8 cellular contexts compared by ENCODE assay signal in the genomic region with DNA sequence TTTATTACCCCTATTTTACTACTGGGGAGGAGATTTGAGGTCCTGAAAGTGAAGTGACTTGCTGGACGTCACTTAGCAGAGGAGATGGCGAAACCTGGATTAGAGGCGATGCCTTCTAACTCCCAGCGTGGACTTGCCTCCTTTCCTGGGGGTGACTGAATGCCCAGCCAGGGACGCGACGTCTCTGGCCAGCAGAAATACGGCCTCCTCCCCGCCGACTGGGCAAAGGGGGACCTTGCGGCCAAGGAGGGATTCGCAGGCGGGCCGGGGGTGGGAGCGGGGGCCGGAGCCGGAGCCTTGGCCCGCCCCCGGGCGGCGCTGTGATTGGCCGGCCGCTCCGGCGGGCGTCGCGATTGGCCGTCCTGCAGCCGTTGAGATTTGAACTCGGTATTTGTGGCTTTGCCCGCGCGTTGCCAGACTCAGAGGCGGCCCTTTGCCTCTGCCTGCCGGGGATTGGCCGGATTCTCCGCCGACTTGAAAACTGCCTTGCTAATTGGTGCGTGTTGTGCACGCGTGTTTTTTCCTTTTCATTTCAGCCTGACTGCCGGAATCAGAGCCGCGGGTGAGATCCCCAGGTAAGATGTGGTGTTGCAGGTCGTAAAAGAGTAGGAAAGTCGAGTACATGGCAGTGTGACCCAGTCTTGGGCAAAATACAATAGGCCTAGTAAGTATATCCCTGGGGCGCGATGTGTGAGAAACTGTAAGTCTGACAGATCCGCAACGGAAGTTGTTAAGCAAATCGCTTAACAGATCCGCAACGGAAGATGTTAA. TPM values are rescaled to one million over a fixed set of nuclear protein-coding genes. Genes with fewer than 3 reads are reported as not detected.
DNase-seq lines count a peak whose midpoint lies in the region; ATAC-seq and TF ChIP-seq lines count a peak whose summit lies in the region.

A gene with protein sequence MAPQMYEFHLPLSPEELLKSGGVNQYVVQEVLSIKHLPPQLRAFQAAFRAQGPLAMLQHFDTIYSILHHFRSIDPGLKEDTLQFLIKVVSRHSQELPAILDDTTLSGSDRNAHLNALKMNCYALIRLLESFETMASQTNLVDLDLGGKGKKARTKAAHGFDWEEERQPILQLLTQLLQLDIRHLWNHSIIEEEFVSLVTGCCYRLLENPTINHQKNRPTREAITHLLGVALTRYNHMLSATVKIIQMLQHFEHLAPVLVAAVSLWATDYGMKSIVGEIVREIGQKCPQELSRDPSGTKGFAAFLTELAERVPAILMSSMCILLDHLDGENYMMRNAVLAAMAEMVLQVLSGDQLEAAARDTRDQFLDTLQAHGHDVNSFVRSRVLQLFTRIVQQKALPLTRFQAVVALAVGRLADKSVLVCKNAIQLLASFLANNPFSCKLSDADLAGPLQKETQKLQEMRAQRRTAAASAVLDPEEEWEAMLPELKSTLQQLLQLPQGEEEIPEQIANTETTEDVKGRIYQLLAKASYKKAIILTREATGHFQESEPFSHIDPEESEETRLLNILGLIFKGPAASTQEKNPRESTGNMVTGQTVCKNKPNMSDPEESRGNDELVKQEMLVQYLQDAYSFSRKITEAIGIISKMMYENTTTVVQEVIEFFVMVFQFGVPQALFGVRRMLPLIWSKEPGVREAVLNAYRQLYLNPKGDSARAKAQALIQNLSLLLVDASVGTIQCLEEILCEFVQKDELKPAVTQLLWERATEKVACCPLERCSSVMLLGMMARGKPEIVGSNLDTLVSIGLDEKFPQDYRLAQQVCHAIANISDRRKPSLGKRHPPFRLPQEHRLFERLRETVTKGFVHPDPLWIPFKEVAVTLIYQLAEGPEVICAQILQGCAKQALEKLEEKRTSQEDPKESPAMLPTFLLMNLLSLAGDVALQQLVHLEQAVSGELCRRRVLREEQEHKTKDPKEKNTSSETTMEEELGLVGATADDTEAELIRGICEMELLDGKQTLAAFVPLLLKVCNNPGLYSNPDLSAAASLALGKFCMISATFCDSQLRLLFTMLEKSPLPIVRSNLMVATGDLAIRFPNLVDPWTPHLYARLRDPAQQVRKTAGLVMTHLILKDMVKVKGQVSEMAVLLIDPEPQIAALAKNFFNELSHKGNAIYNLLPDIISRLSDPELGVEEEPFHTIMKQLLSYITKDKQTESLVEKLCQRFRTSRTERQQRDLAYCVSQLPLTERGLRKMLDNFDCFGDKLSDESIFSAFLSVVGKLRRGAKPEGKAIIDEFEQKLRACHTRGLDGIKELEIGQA (N-terminal part only) (plus strand): TSS at position 523 of the 771 bp plus-strand sequence. CDS start 997 bp downstream, outside the sequence.

- peak within 1 kb of the TSS; percentile 49; the same call in 1 of the 2 replicates for H2AFZ ChIP-seq in OCI-LY7 (ENCODE audit: low read length)

- no peaks in the 10 kb centered on the region for H4K20me1 ChIP-seq in OCI-LY7 (ENCODE audit: insufficient read depth, low read length)

- peak within 1 kb of the TSS; percentile 98 for H3K4me2 ChIP-seq in OCI-LY7 (ENCODE audit: low read length)

- H3K36me3 ChIP-seq in OCI-LY7 (ENCODE audit: insufficient read depth, low read length) (peaks cover 63% of the 10 kb centered on the region), mucosa of descending colon (ENCODE audit: low read depth) (no peaks in the 10 kb centered on the region)

- intact Hi-C loops in OCI-LY7 (cut with micrococcal nuclease; ENCODE audit: unreplicated experiment), result loop anchor here (1.0 to 5.0 kb wide), 4 partner anchors 23 to 204 kb away; a partner anchor contains a TSS
- intact Hi-C loops in mucosa of descending colon (cut with DNase I, micrococcal nuclease), result loop anchor here in 1 of 2 donors (5.0 kb wide), 1 partner anchor 44 kb away; no protein-coding TSS in a partner anchor

- BruUV-seq in OCI-LY7 (replicated peaks; lab: Mats Ljungman, UMichigan), result no TSS peak

- peaks cover 37% of the 10 kb centered on the region for H3K4me1 ChIP-seq in OCI-LY7 (ENCODE audit: insufficient read depth, low read length, poor library complexity, severe bottlenecking)
- H3K4me1 ChIP-seq in mucosa of descending colon (ENCODE audit: low read depth), result peaks cover 19% of the 10 kb centered on the region

- TF ChIP-seq CTCF in OCI-LY7 (conservative IDR thresholded peaks at IDR 0.05; ENCODE audit: low read length), result peak; percentile 40; the same call in 1 of the 2 replicates
- TF ChIP-seq CTCF in epithelial cell of esophagus (IDR thresholded peaks at IDR 0.05; ENCODE audit: insufficient read depth, low read depth, low read length, missing control alignments), result peak; percentile 15
- peak; percentile 33 for TF ChIP-seq CTCF in mucosa of descending colon (IDR thresholded peaks at IDR 0.05)

- ATAC-seq in GM21526 (IDR thresholded peaks at IDR 0.05; ENCODE audit: low FRiP score, unreplicated experiment), result peak; percentile 69
- peak; percentile 94 for ATAC-seq in mucosa of descending colon

- peak within 1 kb of the TSS; percentile 96 for H3K27ac ChIP-seq in OCI-LY7 (ENCODE audit: low read depth, low read length, poor library complexity, severe bottlenecking)

- H3K79me2 ChIP-seq in OCI-LY7 (ENCODE audit: insufficient read depth, low read depth, low read length), result peaks cover 57% of the 10 kb centered on the region

- CTCF ChIA-PET in OCI-LY7 (lab: Charles Lee; ENCODE audit: unreplicated experiment), result interaction anchor here (0.6 kb wide), 1 partner anchor 23 kb away, joined by 3 read pairs; a partner anchor contains a TSS

- POLR2A ChIA-PET in OCI-LY7 (lab: Charles Lee), result interaction anchor here (0.6 to 3.4 kb wide), 11 partner anchors 17 to 67 kb away, joined by 3 to 24 read pairs (median 5); a partner anchor contains a TSS

- H3K4me3 ChIP-seq in OCI-LY7 (ENCODE audit: low read depth, low read length, poor library complexity, severe bottlenecking) (peak within 1 kb of the TSS; percentile 91), epithelial cell of esophagus (ENCODE audit: low read length) (peak within 1 kb of the TSS; percentile 89), mucosa of descending colon (peak within 1 kb of the TSS; percentile 48)

- H3K9me3 ChIP-seq in OCI-LY7 (ENCODE audit: low read length), result no peaks in the 10 kb centered on the region
- no peaks in the 10 kb centered on the region for H3K9me3 ChIP-seq in mucosa of descending colon

- DNase-seq in DMS 273 treated with DMSO at 0.1 percent for 48 hours (lab: John Stamatoyannopoulos, UW) (peak; percentile 76), HuH-7.5 (ENCODE audit: low spot score) (peak; percentile 90), OCI-LY7 (ENCODE audit: low spot score) (peak; percentile 98), activated T-cell treated with anti-CD3 and anti-CD28 coated beads for 24 hours (ENCODE audit: low read depth) (peak; percentile 92), epithelial cell of esophagus (ENCODE audit: low read depth) (peak; percentile 97), mucosa of descending colon (peak; percentile 95 to 97 (median 96))
- peak; percentile 89 for DNase-seq in stimulated activated CD8-positive, alpha-beta memory T cell treated with anti-CD3 and anti-CD28 coated beads, Interleukin-4, amount 100 ng/mL, for 24 hours (ENCODE audit: low read depth)

- no peaks in the 10 kb centered on the region for H3K9me2 ChIP-seq in OCI-LY7 (ENCODE audit: insufficient read depth, low read length)

RNA-seq across cellular contexts. Expression of the gene that starts here (rescaled TPM):
- 157 and 195 TPM in 2 replicates for total RNA-seq in OCI-LY7 (2014; rRNA removed; shearing (Covaris generic))
- 225 and 267 TPM in 2 replicates for total RNA-seq in OCI-LY7 (2022)
- 10 to 100 TPM; 25.5 to 47.0 (median 26.0) TPM for total RNA-seq in mucosa of descending colon

Comparison
In these comparisons a context has a peak if more than half of its experiments do, and no peak if none do; other contexts are left out.
1. Peak in every context shown above with its lines: DNase-seq, ATAC-seq, H3K4me3 ChIP-seq and H3K27ac ChIP-seq.